12 cellular contexts compared by ENCODE assay signal in genomic region chr1:54347261-54347954, GRCh38.
"Had no signal": no experiment of that assay in that cellular context is flagged by ENCODE, and none has a peak within 500 bp of the region (broad histone marks: within the 10 kb centered on the region; RNA-seq: fewer than 3 reads in every experiment).

No MANE protein-coding gene starts in this region.

- H3K4me3 Mint-ChIP-seq: endodermal cell, T-helper 17 cell had no signal

- DNase-seq: activated CD4-positive, alpha-beta T cell treated with anti-CD3 and anti-CD28 coated beads, Interleukin-2, amount 50 U/mL, for 48 hours; activated naive CD4-positive, alpha-beta T cell treated with Interleukin-2 at 50 U/mL for 16 hours; dermis blood vessel endothelial cell; endodermal cell; erythroblast; retina; T-helper 17 cell had no signal

- H3K27me3 Mint-ChIP-seq: T-helper 17 cell had no signal

- H3K36me3 ChIP-seq: thyroid gland had no signal

- H3K4me1 ChIP-seq: parathyroid adenoma had no signal

- H3K27me3 ChIP-seq: thyroid gland had no signal

- H3K9me3 Mint-ChIP-seq: endodermal cell had no signal

- H3K4me3 ChIP-seq: lung, mucosa of descending colon, skin epidermis, thyroid gland had no signal

- H3K27ac ChIP-seq: parathyroid adenoma, skin epidermis had no signal

- H3K27ac Mint-ChIP-seq: T-helper 17 cell had no signal

- H3K9me3 ChIP-seq: mucosa of descending colon, thyroid gland had no signal

- ATAC-seq: T-helper 17 cell had no signal
